In the genomic region with DNA sequence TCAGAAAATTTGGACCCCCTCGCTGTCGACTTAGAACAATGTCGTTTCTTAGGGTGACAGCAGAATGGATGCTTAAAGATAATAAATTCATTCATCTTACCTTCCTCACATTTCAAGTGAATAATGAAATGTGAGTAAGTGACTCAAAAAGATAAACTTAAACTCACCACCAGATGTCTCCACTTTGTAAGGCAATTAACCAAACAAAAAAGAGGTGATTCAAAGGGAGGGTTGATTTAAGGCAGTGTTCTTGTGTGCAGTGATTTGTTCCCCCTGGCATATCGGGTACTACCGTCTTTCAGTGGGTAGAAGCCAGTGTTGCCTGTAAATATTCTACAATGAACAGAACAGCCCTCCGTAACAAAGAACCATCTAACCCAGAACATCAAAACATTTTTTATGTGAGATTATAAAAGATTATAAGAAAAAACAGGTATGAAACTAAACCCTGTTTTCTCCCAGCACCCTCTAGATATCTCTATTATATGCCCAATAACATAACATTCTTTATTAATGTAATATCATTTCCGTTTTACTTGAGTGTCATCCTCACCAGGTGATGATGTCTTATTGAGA, we compare ENCODE assay signal across 11 cellular contexts.
DNase-seq lines count a peak whose midpoint lies in the region; ATAC-seq and TF ChIP-seq lines count a peak whose summit lies in the region.
"Had no signal": no experiment of that assay in that cellular context is flagged by ENCODE, and none has a peak within 500 bp of the region (broad histone marks: within the 10 kb centered on the region; RNA-seq: fewer than 3 reads in every experiment).

No MANE protein-coding gene starts in this region.

- H3K4me1 ChIP-seq in OCI-LY7 (ENCODE audit: insufficient read depth, low read length, poor library complexity, severe bottlenecking) (no peaks in the 10 kb centered on the region), gastroesophageal sphincter (peaks cover 0 to 9% (median 0%) of the 10 kb centered on the region in 3 donors), tibial nerve (peaks cover 0 to 5% (median 0%) of the 10 kb centered on the region in 4 donors)
- H3K4me1 ChIP-seq: BLaER1 had no signal

- H3K9me3 ChIP-seq in OCI-LY7 (ENCODE audit: low read length): no peaks in the 10 kb centered on the region
- no peaks in the 10 kb centered on the region for H3K9me3 ChIP-seq in gastroesophageal sphincter
- no peaks in the 10 kb centered on the region for H3K9me3 ChIP-seq in tibial nerve
- H3K9me3 ChIP-seq: BLaER1 had no signal

- no peaks in the 10 kb centered on the region for H3K79me2 ChIP-seq in OCI-LY7 (ENCODE audit: insufficient read depth, low read depth, low read length)

- DNase-seq in NCI-H446 treated with DMSO at 0.1 percent for 48 hours (lab: John Stamatoyannopoulos, UW) (peak; percentile 6), NCI-H446 (lab: John Stamatoyannopoulos, UW) (no peak), OCI-LY7 (ENCODE audit: low spot score) (peak; percentile 11), tibial nerve (ENCODE audit: low spot score in 2 of 2) (no peak)
- DNase-seq in activated CD8-positive, alpha-beta memory T cell treated with anti-CD3 and anti-CD28 coated beads, Interleukin-2, amount 50 U/mL, for 4 hours: no peak
- DNase-seq: activated B cell treated with CpG ODN at 0.5 μM for 24 hours; naive thymus-derived CD4-positive, alpha-beta T cell had no signal

- H3K4me3 ChIP-seq in OCI-LY7 (ENCODE audit: low read depth, low read length, poor library complexity, severe bottlenecking): no peak overlapping the region
- no peak overlapping the region for H3K4me3 ChIP-seq in gastroesophageal sphincter
- H3K4me3 ChIP-seq in tibial nerve: no peak overlapping the region
- H3K4me3 ChIP-seq: BLaER1 had no signal

- TF ChIP-seq EP300 in gastroesophageal sphincter (IDR thresholded peaks at IDR 0.05) (no peak), tibial nerve (IDR thresholded peaks at IDR 0.05) (no peak)

- CTCF ChIA-PET in OCI-LY7 (lab: Charles Lee; ENCODE audit: unreplicated experiment): no interaction called here

- no peak overlapping the region for H2AFZ ChIP-seq in OCI-LY7 (ENCODE audit: low read length)

- TF ChIP-seq CTCF in OCI-LY7 (conservative IDR thresholded peaks at IDR 0.05; ENCODE audit: low read length): peak; percentile 71
- peak in 3 of 4 experiments; percentile 23 to 49 (median 32) for TF ChIP-seq CTCF in gastroesophageal sphincter (IDR thresholded peaks at IDR 0.05)
- TF ChIP-seq CTCF in tibial nerve (IDR thresholded peaks at IDR 0.05): peak in 4 of 5 experiments; percentile 15 to 45 (median 24)

- intact Hi-C loops in OCI-LY7 (cut with micrococcal nuclease; ENCODE audit: unreplicated experiment): no loop called here

- no peak overlapping the region for H3K4me2 ChIP-seq in OCI-LY7 (ENCODE audit: low read length)
- H3K4me2 ChIP-seq: BLaER1 had no signal

- BruUV-seq in OCI-LY7 (replicated peaks; lab: Mats Ljungman, UMichigan): no TSS peak

- WGBS in gastroesophageal sphincter (ENCODE audit: low coverage in 1 of 2), 2 donors: 22 to 28% methylated on average over 7 of the region's 7 CpGs
- 36 to 44% methylated on average over 7 of the region's 7 CpGs for WGBS in tibial nerve, 2 donors

- H4K20me1 ChIP-seq in OCI-LY7 (ENCODE audit: insufficient read depth, low read length): no peaks in the 10 kb centered on the region
- H4K20me1 ChIP-seq: BLaER1 had no signal

- TF ChIP-seq POLR2A in gastroesophageal sphincter (IDR thresholded peaks at IDR 0.05) (no peak), tibial nerve (IDR thresholded peaks at IDR 0.05) (no peak)

- no peaks in the 10 kb centered on the region for H3K9me2 ChIP-seq in OCI-LY7 (ENCODE audit: insufficient read depth, low read length)

- ATAC-seq in gastroesophageal sphincter: no peak
- no peak for ATAC-seq in GM21529 (IDR thresholded peaks at IDR 0.05; ENCODE audit: unreplicated experiment)
- ATAC-seq in HG02759 (IDR thresholded peaks at IDR 0.05; ENCODE audit: unreplicated experiment): no peak
- ATAC-seq: naive thymus-derived CD4-positive, alpha-beta T cell had no signal

- H3K36me3 ChIP-seq in OCI-LY7 (ENCODE audit: insufficient read depth, low read length) (no peaks in the 10 kb centered on the region), gastroesophageal sphincter (no peaks in the 10 kb centered on the region), tibial nerve (no peaks in the 10 kb centered on the region)
- H3K36me3 ChIP-seq: BLaER1 had no signal

- H3K27me3 ChIP-seq in gastroesophageal sphincter (no peaks in the 10 kb centered on the region), tibial nerve (no peaks in the 10 kb centered on the region)
- H3K27me3 ChIP-seq: BLaER1 had no signal

- POLR2A ChIA-PET in OCI-LY7 (lab: Charles Lee): no interaction called here

- no peak overlapping the region for H3K27ac ChIP-seq in OCI-LY7 (ENCODE audit: low read depth, low read length, poor library complexity, severe bottlenecking)
- H3K27ac ChIP-seq in gastroesophageal sphincter: no peak overlapping the region
- H3K27ac ChIP-seq in tibial nerve: no peak overlapping the region
- H3K27ac ChIP-seq: BLaER1 had no signal

Comparison
In these comparisons a context has a peak if more than half of its experiments do, and no peak if none do; other contexts are left out.
1. DNase-seq: peak in NCI-H446 treated with DMSO at 0.1 percent for 48 hours (single experiment) and OCI-LY7 (single experiment); none in NCI-H446 (0 of 2), tibial nerve (0 of 2) and activated CD8-positive, alpha-beta memory T cell treated with anti-CD3 and anti-CD28 coated beads, Interleukin-2, amount 50 U/mL, for 4 hours (single experiment).
2. Peak in every context shown above with its lines, with median percentiles within 50 percentile points of each other: CTCF ChIP-seq.